ENCODE assay signal across 23 cellular contexts in genomic region chr1:73356485-73356884, GRCh38.
"Had no signal": no experiment of that assay in that cellular context is flagged by ENCODE, and none has a peak within 500 bp of the region (broad histone marks: within the 10 kb centered on the region; RNA-seq: fewer than 3 reads in every experiment).

No MANE protein-coding gene starts in this region.

- DNase-seq: cortex of kidney; effector CD8-positive, alpha-beta T cell; effector memory CD8-positive, alpha-beta T cell; endodermal cell; erythroblast; esophagus squamous epithelium; foreskin fibroblast; foreskin melanocyte; gastrocnemius medialis; glutamatergic neuron; head of caudate nucleus; heart right ventricle; hippocampal formation; left cardiac atrium; left lung; left ventricle myocardium superior; lower lobe of right lung; mesenchymal stem cell; mucosa of descending colon; naive B cell; naive thymus-derived CD8-positive, alpha-beta T cell had no signal

- H3K4me1 ChIP-seq: esophagus squamous epithelium, gastrocnemius medialis, heart right ventricle, left lung, lower lobe of right lung had no signal

- H3K36me3 ChIP-seq: esophagus squamous epithelium, gastrocnemius medialis, heart right ventricle, left lung, lower lobe of right lung had no signal

- H3K9me3 ChIP-seq: esophagus squamous epithelium, gastrocnemius medialis, lower lobe of right lung, mucosa of descending colon had no signal

- ATAC-seq: effector memory CD8-positive, alpha-beta T cell; esophagus mucosa; gastrocnemius medialis; heart right ventricle; left cardiac atrium; left lung; left ventricle myocardium superior; lower lobe of right lung; mucosa of descending colon; naive thymus-derived CD8-positive, alpha-beta T cell had no signal

- H3K27me3 ChIP-seq: esophagus squamous epithelium, gastrocnemius medialis, heart right ventricle, left lung had no signal

- H3K27ac ChIP-seq: epithelial cell of prostate, esophagus squamous epithelium, gastrocnemius medialis, heart right ventricle, left lung, lower lobe of right lung had no signal

- H3K4me3 ChIP-seq: esophagus squamous epithelium, gastrocnemius medialis, heart right ventricle, left lung, lower lobe of right lung, mucosa of descending colon had no signal
